8 cellular contexts compared by ENCODE assay signal in the genomic region with DNA sequence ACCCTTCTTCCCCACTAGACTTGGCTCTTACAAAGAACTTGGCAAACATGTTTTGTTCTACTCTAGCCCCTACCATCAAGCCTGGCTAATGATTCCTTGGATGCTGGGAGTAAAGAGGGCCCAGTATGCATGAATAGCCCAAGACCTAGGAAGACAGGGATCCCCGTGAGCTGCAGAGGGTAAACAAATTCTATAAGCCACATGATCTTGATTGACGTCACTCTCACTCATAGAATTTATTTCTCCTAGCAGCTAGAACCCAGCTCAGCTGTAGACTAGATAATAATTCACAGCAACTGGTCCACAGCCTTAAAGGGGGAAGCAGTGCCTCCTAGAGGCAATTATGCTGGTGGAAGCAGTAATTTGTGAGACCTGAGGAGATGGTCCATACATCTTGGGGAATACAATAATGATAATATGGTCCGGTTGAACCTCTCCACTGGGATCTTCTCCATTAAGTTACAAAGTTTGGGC. TPM values are rescaled to one million over a fixed set of nuclear protein-coding genes. Genes with fewer than 3 reads are reported as not detected.
DNase-seq lines count a peak whose midpoint lies in the region; ATAC-seq, FAIRE-seq and TF ChIP-seq lines count a peak whose summit lies in the region.

No MANE protein-coding gene starts in this region.

- H3K9me3 ChIP-seq in kidney (ENCODE audit: control insufficient read depth in 1 of 2, low read length in 2 of 2): no peaks in the 10 kb centered on the region

- TF ChIP-seq CTCF in D721Med (IDR thresholded peaks at IDR 0.05; ENCODE audit: insufficient read depth, missing control alignments) (peak; percentile 17), HFF-Myc (IDR thresholded peaks at IDR 0.05; ENCODE audit: low read depth, low read length, missing control alignments) (peak; percentile 25), kidney (IDR thresholded peaks at IDR 0.05; ENCODE audit: borderline replicate concordance, extremely low read depth, insufficient read depth) (peak; percentile 56)
- peak; percentile 63 for TF ChIP-seq CTCF in activated CD8-positive, alpha-beta T cell treated with anti-CD3 and anti-CD28 coated beads for 36 hours (IDR thresholded peaks at IDR 0.05)

- H3K9ac ChIP-seq in kidney (ENCODE audit: low read length in 2 of 2): no peak overlapping the region

- H3K9me3 Mint-ChIP-seq in activated CD8-positive, alpha-beta T cell treated with anti-CD3 and anti-CD28 coated beads for 36 hours: no peaks in the 10 kb centered on the region

- no peak for DNase-seq in D721Med (ENCODE audit: insufficient read length, low spot score)
- no peak for DNase-seq in HFF-Myc (ENCODE audit: extremely low read depth, low read depth)
- peak; percentile 75 for DNase-seq in activated CD8-positive, alpha-beta T cell treated with anti-CD3 and anti-CD28 coated beads for 36 hours
- DNase-seq in kidney: no peak
- DNase-seq in NCI-H1930 (lab: John Stamatoyannopoulos, UW): no peak
- DNase-seq in sciatic nerve (ENCODE audit: low spot score): no peak
- DNase-seq in Right ventricle myocardium superior: no peak

- POLR2A ChIA-PET in activated CD8-positive, alpha-beta T cell treated with anti-CD3 and anti-CD28 coated beads for 36 hours (lab: Charles Lee): interaction anchor here (0.6 to 0.9 kb wide), 2 partner anchors 54 to 62 kb away, joined by 3 read pairs; no protein-coding TSS in a partner anchor

- no peaks in the 10 kb centered on the region for H3K4me1 ChIP-seq in kidney (ENCODE audit: control insufficient read depth in 1 of 2, insufficient read depth in 1 of 2, low read depth in 1 of 2, low read length in 2 of 2)

- CTCF ChIA-PET in activated CD8-positive, alpha-beta T cell treated with anti-CD3 and anti-CD28 coated beads for 36 hours (lab: Charles Lee): interaction anchor here (0.6 to 2.9 kb wide), 12 partner anchors 9 to 125 kb away, joined by 3 to 21 read pairs (median 4); a partner anchor contains a TSS

- H3K27ac Mint-ChIP-seq in activated CD8-positive, alpha-beta T cell treated with anti-CD3 and anti-CD28 coated beads for 36 hours: peak overlapping the region; percentile 40

- intact Hi-C loops in activated CD8-positive, alpha-beta T cell treated with anti-CD3 and anti-CD28 coated beads for 36 hours (cut with micrococcal nuclease): loop anchor here (5.0 kb wide), 1 partner anchor 139 kb away; no protein-coding TSS in a partner anchor
- intact Hi-C loops in kidney (cut with DNase I) (no loop called here), sciatic nerve (cut with DNase I) (no loop called here), Right ventricle myocardium superior (cut with DNase I) (no loop called here)

- no peak for FAIRE-seq in D721Med (lab: Jason Lieb, UNC)
- FAIRE-seq in kidney (lab: Jason Lieb, UNC): no peak

- peaks cover 5% of the 10 kb centered on the region for H3K4me1 Mint-ChIP-seq in activated CD8-positive, alpha-beta T cell treated with anti-CD3 and anti-CD28 coated beads for 36 hours (ENCODE audit: low read depth)

- H3K4me3 Mint-ChIP-seq in activated CD8-positive, alpha-beta T cell treated with anti-CD3 and anti-CD28 coated beads for 36 hours: no peak overlapping the region

- H3K27me3 Mint-ChIP-seq in activated CD8-positive, alpha-beta T cell treated with anti-CD3 and anti-CD28 coated beads for 36 hours: no peaks in the 10 kb centered on the region

- ATAC-seq in activated CD8-positive, alpha-beta T cell treated with anti-CD3 and anti-CD28 coated beads for 36 hours: peak; percentile 96
- ATAC-seq in sciatic nerve: no peak
- no peak for ATAC-seq in Right ventricle myocardium superior (ENCODE audit: poor library complexity)
- no peak for ATAC-seq in HG02884 (IDR thresholded peaks at IDR 0.05; ENCODE audit: unreplicated experiment)

- peak overlapping the region in 1 of 2 donors; percentile 7 for H3K27ac ChIP-seq in kidney (ENCODE audit: low read depth in 2 of 2, low read length in 2 of 2)

- H3K4me3 ChIP-seq in HFF-Myc (replicated peaks; ENCODE audit: low read depth, low read length) (no peak overlapping the region), kidney (ENCODE audit: low read length in 2 of 2) (no peak overlapping the region)

- no peaks in the 10 kb centered on the region for H3K36me3 Mint-ChIP-seq in activated CD8-positive, alpha-beta T cell treated with anti-CD3 and anti-CD28 coated beads for 36 hours (ENCODE audit: low read depth)

- no peaks in the 10 kb centered on the region for H3K36me3 ChIP-seq in kidney (ENCODE audit: control insufficient read depth in 1 of 2, insufficient read depth in 2 of 2, low read length in 2 of 2)

RNA-seq across cellular contexts. Expression of a gene that starts 16.1 kb away (rescaled TPM):
- 10 to 100 TPM; 50.5 to 52.0 TPM for total RNA-seq in activated CD8-positive, alpha-beta T cell treated with anti-CD3 and anti-CD28 coated beads for 36 hours
- total RNA-seq in kidney (49.6 TPM), sciatic nerve (64.1 TPM), Right ventricle myocardium superior (87.7 TPM)
- 23.2 TPM for polyA plus RNA-seq in kidney (ENCODE audit: insufficient read depth, low read depth, low replicate concordance)

RNA-seq across cellular contexts. Expression of a gene that starts 35.0 kb away (rescaled TPM):
- total RNA-seq in activated CD8-positive, alpha-beta T cell treated with anti-CD3 and anti-CD28 coated beads for 36 hours: 100 to 1,000 TPM; 185 to 197 TPM
- total RNA-seq in kidney (111 TPM), sciatic nerve (87.7 TPM), Right ventricle myocardium superior (69.2 TPM)
- 31.4 TPM for polyA plus RNA-seq in kidney (ENCODE audit: insufficient read depth, low read depth, low replicate concordance)
